In genomic region chr18:8367217-8367988, GRCh38 we compare ENCODE assay signal across 8 cellular contexts.
A peak's percentile ranks its signal among the peaks of the same experiment; 100 is the strongest.
DNase-seq lines count a peak whose midpoint lies in the region; ATAC-seq and TF ChIP-seq lines count a peak whose summit lies in the region.

No MANE protein-coding gene starts in this region.

- no peaks in the 10 kb centered on the region for H3K79me2 ChIP-seq in PC-3 (ENCODE audit: low read length)

- no peaks in the 10 kb centered on the region for H3K27me3 Mint-ChIP-seq in chondrocyte (ENCODE audit: low read depth)

- H3K9me2 ChIP-seq in PC-3 (replicated peaks; ENCODE audit: low read length): no peaks in the 10 kb centered on the region

- POLR2A ChIA-PET in BJ (lab: Charles Lee) (no interaction called here), HEK293 (lab: Yijun Ruan, JAX) (no interaction called here), PC-3 (lab: Charles Lee; ENCODE audit: unreplicated experiment) (no interaction called here)

- intact Hi-C loops in PC-3 (cut with micrococcal nuclease) (no loop called here), right lobe of liver (cut with DNase I) (no loop called here)

- H2AFZ ChIP-seq in PC-3 (ENCODE audit: low read length): peak overlapping the region; percentile 78

- H3K27me3 ChIP-seq in BJ (ENCODE audit: control insufficient read depth, insufficient read depth, low read length) (no peaks in the 10 kb centered on the region), PC-3 (ENCODE audit: low read length) (no peaks in the 10 kb centered on the region), right lobe of liver (no peaks in the 10 kb centered on the region)

- CTCF ChIA-PET in BJ (lab: Yijun Ruan, JAX) (no interaction called here), HEK293 (lab: Yijun Ruan, JAX) (interaction anchor here (0.6 to 3.9 kb wide), 6 partner anchors 12 to 603 kb away, joined by 3 to 16 read pairs (median 4); no protein-coding TSS in a partner anchor), PC-3 (lab: Charles Lee) (interaction anchor here (0.6 kb wide), 2 partner anchors 102 to 596 kb away, joined by 3 to 4 read pairs; no protein-coding TSS in a partner anchor)

- no peak for TF ChIP-seq POLR2A in right lobe of liver (IDR thresholded peaks at IDR 0.05)

- peak; percentile 75 for ATAC-seq in PC-3
- peak; percentile 87 to 96 (median 92) for ATAC-seq in right lobe of liver

- H3K27ac ChIP-seq in HEK293 (ENCODE audit: extremely low read depth, low read depth, low read length) (0 out of 2 replicates have a peak overlapping the region, but pooled peaks have one; percentile 31), PC-3 (ENCODE audit: low read length) (no peak overlapping the region), right lobe of liver (no peak overlapping the region), substantia nigra (ENCODE audit: low read depth, low read length, poor library complexity, severe bottlenecking) (no peak overlapping the region)

- peaks cover 6% of the 10 kb centered on the region; the same call in 1 of the 2 replicates for H3K4me1 ChIP-seq in HEK293 (ENCODE audit: control insufficient read depth, insufficient read depth, low read length)
- no peaks in the 10 kb centered on the region for H3K4me1 ChIP-seq in PC-3 (ENCODE audit: insufficient read depth, low read length)
- peaks cover 0 to 4% (median 0%) of the 10 kb centered on the region in 4 donors for H3K4me1 ChIP-seq in right lobe of liver

- no TSS peak for BruUV-seq in PC-3 (replicated peaks; lab: Mats Ljungman, UMichigan)

- no peaks in the 10 kb centered on the region for H3K9me3 Mint-ChIP-seq in chondrocyte (ENCODE audit: low read depth)

- H3K4me3 ChIP-seq in BJ (ENCODE audit: low read depth, low read length) (peak overlapping the region; percentile 27; the same call in 1 of the 2 replicates), HEK293 (ENCODE audit: low read depth, low read length) (peak overlapping the region; percentile 9), PC-3 (ENCODE audit: low read length) (peak overlapping the region; percentile 61), right lobe of liver (peak overlapping the region; percentile 6 to 41 (median 39))

- 23% methylated on average over 9 of the region's 47 CpGs for WGBS in right lobe of liver (ENCODE audit: insufficient coverage, low coverage, low lambda C conversion rate, missing lambda C conversion rate)

- H3K9ac ChIP-seq in PC-3 (ENCODE audit: low read length): no peak overlapping the region

- H4K20me1 ChIP-seq in PC-3 (ENCODE audit: low read length): no peaks in the 10 kb centered on the region

- H3K27ac Mint-ChIP-seq in chondrocyte (ENCODE audit: unreplicated experiment): no peak overlapping the region

- TF ChIP-seq CTCF in BJ (IDR thresholded peaks at IDR 0.05; ENCODE audit: insufficient read depth, low read depth, low read length) (peak; percentile 57), HEK293 (tag by site-specific recombination; IDR thresholded peaks at IDR 0.05) (peak; percentile 78), PC-3 (conservative IDR thresholded peaks at IDR 0.05; ENCODE audit: low read depth, low read length) (peak; percentile 77), chondrocyte (IDR thresholded peaks at IDR 0.05) (peak; percentile 82), right lobe of liver (IDR thresholded peaks at IDR 0.05) (peak; percentile 33 to 72 (median 61))

- H3K4me2 ChIP-seq in PC-3 (ENCODE audit: low read length): peak overlapping the region; percentile 85

- H3K36me3 Mint-ChIP-seq in chondrocyte (ENCODE audit: low read depth): peaks cover 3% of the 10 kb centered on the region

- H3K9me3 ChIP-seq in HEK293 (ENCODE audit: control insufficient read depth, insufficient read depth, low read depth, low read length) (no peaks in the 10 kb centered on the region), PC-3 (ENCODE audit: low read length) (no peaks in the 10 kb centered on the region), right lobe of liver (no peaks in the 10 kb centered on the region)

- peak overlapping the region; percentile 58 for H3K4me3 Mint-ChIP-seq in chondrocyte (ENCODE audit: unreplicated experiment)

- peaks cover 49% of the 10 kb centered on the region for H3K4me1 Mint-ChIP-seq in chondrocyte (ENCODE audit: low read depth)

- DNase-seq in BJ (ENCODE audit: low read depth) (no peak), PC-3 (peak; percentile 49), chondrocyte (ENCODE audit: low spot score) (no peak), right lobe of liver (peak; percentile 52 to 68 (median 55)), substantia nigra (lab: John Stamatoyannopoulos, UW) (peak in 32 of 49 donors; percentile 3 to 64 (median 22)), NCI-H1105 (lab: John Stamatoyannopoulos, UW) (no peak), cerebellar nuclear complex (lab: John Stamatoyannopoulos, UW) (no peak)

- H3K36me3 ChIP-seq in BJ (ENCODE audit: control insufficient read depth, insufficient read depth, low read length): no peaks in the 10 kb centered on the region
- H3K36me3 ChIP-seq in HEK293 (ENCODE audit: control insufficient read depth in 2 of 2, insufficient read depth in 1 of 2, low read length in 2 of 2): no peaks in the 10 kb centered on the region
- no peaks in the 10 kb centered on the region for H3K36me3 ChIP-seq in PC-3 (ENCODE audit: low read depth, low read length)
- H3K36me3 ChIP-seq in right lobe of liver: no peaks in the 10 kb centered on the region

- H3F3A ChIP-seq in PC-3 (ENCODE audit: low read length, unreplicated experiment): no peaks in the 10 kb centered on the region

TF ChIP-seq in HEK293, 187 proteins besides CTCF, POLR2A, EP300 and RAD21 (continues in another document):
- TF ChIP-seq SCRT1 (tag by site-specific recombination; IDR thresholded peaks at IDR 0.05; ENCODE audit: borderline replicate concordance) (peak; percentile 55), ZBTB11 (tag by site-specific recombination; conservative IDR thresholded peaks at IDR 0.05; ENCODE audit: low read depth) (peak; percentile 59), ZSCAN18 (tag by site-specific recombination; IDR thresholded peaks at IDR 0.05) (no peak), ZNF514 (tag by site-specific recombination; IDR thresholded peaks at IDR 0.05) (no peak), GLIS1 (tag by site-specific recombination; IDR thresholded peaks at IDR 0.05) (peak; percentile 65), ZNF221 (tag by site-specific recombination; IDR thresholded peaks at IDR 0.05; ENCODE audit: borderline replicate concordance) (no peak), ZBTB8A (tag by site-specific recombination; IDR thresholded peaks at IDR 0.05) (peak; percentile 45), ZNF366 (tag by site-specific recombination; conservative IDR thresholded peaks at IDR 0.05) (0 out of 2 replicates have a peak, but pooled peaks have one; percentile 46), ZNF473 (tag by site-specific recombination; IDR thresholded peaks at IDR 0.05) (no peak), ZNF501 (tag by site-specific recombination; IDR thresholded peaks at IDR 0.05) (peak; percentile 51; the same call in 1 of the 2 replicates), ZFP37 (tag by site-specific recombination; IDR thresholded peaks at IDR 0.05) (0 out of 2 replicates have a peak, but pooled peaks have one; percentile 37), ZNF830 (tag by site-specific recombination; IDR thresholded peaks at IDR 0.05; ENCODE audit: low read depth) (no peak), ZNF623 (tag by site-specific recombination; IDR thresholded peaks at IDR 0.05) (no peak), ZSCAN30 (tag by site-specific recombination; IDR thresholded peaks at IDR 0.05) (peak; percentile 58; the same call in 1 of the 2 replicates), ZBTB48 (tag by site-specific recombination; IDR thresholded peaks at IDR 0.05) (no peak), ZNF48 (tag by site-specific recombination; IDR thresholded peaks at IDR 0.05) (no peak), ZFP69B (tag by site-specific recombination; IDR thresholded peaks at IDR 0.05) (peak; percentile 62; the same call in 1 of the 2 replicates), ZNF341 (tag by site-specific recombination; IDR thresholded peaks at IDR 0.05; ENCODE audit: low read depth) (peak; percentile 48; the same call in 1 of the 2 replicates), IKZF3 (tag by site-specific recombination; IDR thresholded peaks at IDR 0.05) (peak; percentile 54; the same call in 1 of the 2 replicates)

Comparison
In these comparisons a context has a peak if more than half of its experiments do, and no peak if none do; other contexts are left out.
1. DNase-seq: peak in PC-3 (single experiment), right lobe of liver (3 of 3) and substantia nigra (32 of 49); none in BJ (single experiment), chondrocyte (single experiment), NCI-H1105 (single experiment) and cerebellar nuclear complex (0 of 2).
2. H3K4me3 ChIP-seq: peak in every context shown above with its lines; median percentile 61 in PC-3; 39 in right lobe of liver; 27 in BJ; 9 in HEK293.
3. Peak in every context shown above with its lines, with median percentiles within 50 percentile points of each other: CTCF ChIP-seq.